10 cellular contexts compared by ENCODE assay signal in genomic region chr2:160472839-160473251, GRCh38. TPM values are rescaled to one million over a fixed set of nuclear protein-coding genes. Genes with fewer than 3 reads are reported as not detected.
DNase-seq lines count a peak whose midpoint lies in the region; ATAC-seq, FAIRE-seq and TF ChIP-seq lines count a peak whose summit lies in the region.
"Had no signal": no experiment of that assay in that cellular context is flagged by ENCODE, and none has a peak within 500 bp of the region (broad histone marks: within the 10 kb centered on the region; RNA-seq: fewer than 3 reads in every experiment).

No MANE protein-coding gene starts in this region.

- FAIRE-seq in bronchial epithelial cell (lab: Jason Lieb, UNC), result no peak

- peak overlapping the region; percentile 44 for H3K4me2 ChIP-seq in parathyroid adenoma (ENCODE audit: low read length)

- POLR2A ChIA-PET in CD8-positive, alpha-beta T cell (lab: Charles Lee), result interaction anchor here (0.9 kb wide), 1 partner anchor 12 kb away, joined by 3 read pairs; no protein-coding TSS in a partner anchor

- H3K4me3 Mint-ChIP-seq in CD8-positive, alpha-beta T cell, result no peak overlapping the region

- intact Hi-C loops in CD8-positive, alpha-beta T cell (cut with DNase I, micrococcal nuclease), result loop anchor here in 1 of 2 experiments (2.0 to 5.0 kb wide), 2 partner anchors 16 to 34 kb away; no protein-coding TSS in a partner anchor

- CTCF ChIA-PET in CD8-positive, alpha-beta T cell (lab: Charles Lee), result no interaction called here

- H3K9me3 Mint-ChIP-seq in CD8-positive, alpha-beta T cell, result no peaks in the 10 kb centered on the region

- H3K79me2 ChIP-seq in parathyroid adenoma, result peaks cover 50% of the 10 kb centered on the region

- TF ChIP-seq CTCF in bronchial epithelial cell (IDR thresholded peaks at IDR 0.05; ENCODE audit: insufficient read depth, low read length, severe bottlenecking) (no peak), parathyroid adenoma (IDR thresholded peaks at IDR 0.05) (no peak)
- no peak for TF ChIP-seq CTCF in CD8-positive, alpha-beta T cell (IDR thresholded peaks at IDR 0.05)

- H2AFZ ChIP-seq in parathyroid adenoma, result no peak overlapping the region

- no peaks in the 10 kb centered on the region for H3K27me3 ChIP-seq in bronchial epithelial cell (ENCODE audit: control insufficient read depth, insufficient read depth, low read length)
- H3K27me3 ChIP-seq in parathyroid adenoma (ENCODE audit: control insufficient read depth, insufficient read depth, low read length), result no peaks in the 10 kb centered on the region
- no peaks in the 10 kb centered on the region for H3K27me3 ChIP-seq in CD8-positive, alpha-beta T cell (ENCODE audit: insufficient read depth, low read length)

- H3K4me1 ChIP-seq in parathyroid adenoma, result peaks cover 44% of the 10 kb centered on the region
- H3K4me1 ChIP-seq in CD8-positive, alpha-beta T cell (ENCODE audit: insufficient read depth, low read length), result peaks cover 31% of the 10 kb centered on the region

- H3K36me3 Mint-ChIP-seq in CD8-positive, alpha-beta T cell, result no peaks in the 10 kb centered on the region

- no peaks in the 10 kb centered on the region for H3K27me3 Mint-ChIP-seq in CD8-positive, alpha-beta T cell (ENCODE audit: low read depth)

- no peak for ATAC-seq in HG03039 (IDR thresholded peaks at IDR 0.05; ENCODE audit: unreplicated experiment)
- ATAC-seq in CD8-positive, alpha-beta T cell, result no peak

- no peak overlapping the region for H3K9ac ChIP-seq in parathyroid adenoma

- H3K27ac Mint-ChIP-seq in CD8-positive, alpha-beta T cell, result no peak overlapping the region

- H3K4me1 Mint-ChIP-seq in CD8-positive, alpha-beta T cell (ENCODE audit: low read depth), result peaks cover 66% of the 10 kb centered on the region

- H3K9me3 ChIP-seq in parathyroid adenoma (ENCODE audit: control insufficient read depth, low read length), result no peaks in the 10 kb centered on the region
- H3K9me3 ChIP-seq in CD8-positive, alpha-beta T cell (ENCODE audit: low read length), result no peaks in the 10 kb centered on the region
- H3K9me3 ChIP-seq: thoracic aorta had no signal

- DNase-seq in H4 (ENCODE audit: low spot score), result peak; percentile 71
- peak; percentile 23 for DNase-seq in NCI-H2029 treated with DMSO at 0.1 percent for 48 hours (lab: John Stamatoyannopoulos, UW)
- DNase-seq in bronchial epithelial cell (ENCODE audit: low read depth), result peak; percentile 41
- DNase-seq in NCI-H146 treated with DMSO at 0.1 percent for 48 hours (lab: John Stamatoyannopoulos, UW; ENCODE audit: unreplicated experiment), result no peak
- no peak for DNase-seq in SIG-M5 (lab: John Stamatoyannopoulos, UW)
- no peak for DNase-seq in CD8-positive, alpha-beta T cell
- DNase-seq: NCI-H2171 had no signal

- H3K36me3 ChIP-seq in bronchial epithelial cell (ENCODE audit: control insufficient read depth, insufficient read depth, low read length) (no peaks in the 10 kb centered on the region), parathyroid adenoma (ENCODE audit: control insufficient read depth, insufficient read depth, low read length) (no peaks in the 10 kb centered on the region)
- H3K36me3 ChIP-seq in CD8-positive, alpha-beta T cell (ENCODE audit: insufficient read depth, low read length), result no peaks in the 10 kb centered on the region
- H3K36me3 ChIP-seq: thoracic aorta had no signal

- no peak overlapping the region for H3K4me3 ChIP-seq in bronchial epithelial cell (ENCODE audit: low read depth, low read length)
- H3K4me3 ChIP-seq in parathyroid adenoma (ENCODE audit: low read depth, low read length), result no peak overlapping the region
- H3K4me3 ChIP-seq in CD8-positive, alpha-beta T cell (ENCODE audit: low read depth, low read length), result no peak overlapping the region
- H3K4me3 ChIP-seq: thoracic aorta had no signal

- peak overlapping the region; percentile 29 for H3K27ac ChIP-seq in parathyroid adenoma
- H3K27ac ChIP-seq in CD8-positive, alpha-beta T cell (ENCODE audit: low read depth, low read length), result no peak overlapping the region
- H3K27ac ChIP-seq: thoracic aorta had no signal

RNA-seq across cellular contexts. Expression of gene RBMS1, which starts 20.8 kb away (rescaled TPM):
- total RNA-seq in H4 (2014; rRNA removed; shearing (Covaris generic)), result 39.0 and 42.2 TPM in 2 replicates
- 30.0 and 34.1 TPM in 2 replicates for total RNA-seq in bronchial epithelial cell
- 10 to 100 TPM; 69.3 to 71.2 TPM for total RNA-seq in CD8-positive, alpha-beta T cell

Comparison
In these comparisons a context has a peak if more than half of its experiments do, and no peak if none do; other contexts are left out.
1. DNase-seq: peak in H4 (single experiment), NCI-H2029 treated with DMSO at 0.1 percent for 48 hours (single experiment) and bronchial epithelial cell (single experiment); none in NCI-H146 treated with DMSO at 0.1 percent for 48 hours (single experiment), SIG-M5 (single experiment) and CD8-positive, alpha-beta T cell (0 of 7).